In the genomic region with DNA sequence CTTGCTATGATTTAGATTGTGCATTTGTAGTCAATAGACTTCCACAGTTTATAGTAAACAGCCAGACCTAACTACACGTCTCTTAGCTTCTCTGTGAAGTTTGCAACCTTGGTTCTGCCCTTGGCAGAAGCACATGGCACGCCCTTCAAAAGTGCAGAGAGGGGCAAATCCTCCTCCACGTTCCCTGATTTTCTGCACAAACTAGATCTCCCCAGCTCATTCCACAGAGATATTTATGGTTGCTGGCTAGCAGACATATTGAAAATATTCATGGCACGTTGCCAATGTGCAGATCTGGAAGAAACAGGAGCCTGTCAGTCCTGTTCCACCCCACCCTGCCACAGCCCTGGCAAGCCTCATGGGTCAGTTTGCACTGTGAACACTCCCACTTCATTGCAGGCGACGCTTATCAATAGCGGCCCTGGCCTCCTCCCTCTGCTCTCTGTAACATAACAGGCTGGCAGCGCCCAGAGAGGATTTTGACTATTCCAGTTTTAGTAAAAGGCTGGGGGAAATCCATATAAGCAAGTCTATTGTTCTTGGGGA, we compare ENCODE assay signal across 9 cellular contexts. TPM values are rescaled to one million over a fixed set of nuclear protein-coding genes. Genes with fewer than 3 reads are reported as not detected.
DNase-seq lines count a peak whose midpoint lies in the region; ATAC-seq, FAIRE-seq and TF ChIP-seq lines count a peak whose summit lies in the region.
"Had no signal": no experiment of that assay in that cellular context is flagged by ENCODE, and none has a peak within 500 bp of the region (broad histone marks: within the 10 kb centered on the region; RNA-seq: fewer than 3 reads in every experiment).

No MANE protein-coding gene starts in this region.

- no peak overlapping the region for H2BK120ac ChIP-seq in mesenchymal stem cell (ENCODE audit: low read depth, low read length)

- H3K23ac ChIP-seq in mesenchymal stem cell (ENCODE audit: low read length in 2 of 2) = no peak overlapping the region

- no peaks in the 10 kb centered on the region for H3K36me3 Mint-ChIP-seq in CD4-positive, alpha-beta T cell (ENCODE audit: low read depth)

- H3K9me3 ChIP-seq in mammary epithelial cell (replicated peaks; ENCODE audit: insufficient read depth, low read length) (no peaks in the 10 kb centered on the region), mesenchymal stem cell (ENCODE audit: control insufficient read depth, low read length) (no peaks in the 10 kb centered on the region)
- no peaks in the 10 kb centered on the region for H3K9me3 ChIP-seq in CD4-positive, alpha-beta T cell (ENCODE audit: control insufficient read depth, low read length)

- H2BK5ac ChIP-seq in mesenchymal stem cell (ENCODE audit: low read depth, low read length, poor library complexity, severe bottlenecking) = no peak overlapping the region

- H3K4me3 Mint-ChIP-seq in CD4-positive, alpha-beta T cell = no peak overlapping the region

- peaks cover 10% of the 10 kb centered on the region for H3K4me1 Mint-ChIP-seq in CD4-positive, alpha-beta T cell (ENCODE audit: low read depth)

- H3K4ac ChIP-seq in mesenchymal stem cell (ENCODE audit: low read depth in 1 of 2, low read length in 2 of 2) = no peak overlapping the region

- peak; percentile 15 for DNase-seq in NCI-H2227 (lab: John Stamatoyannopoulos, UW; ENCODE audit: unreplicated experiment)
- no peak for DNase-seq in NCI-H2227 treated with DMSO at 0.1 percent for 48 hours (lab: John Stamatoyannopoulos, UW)
- DNase-seq in mammary epithelial cell = no peak
- no peak for DNase-seq in mesenchymal stem cell
- DNase-seq in urothelium cell line (ENCODE audit: low spot score) = no peak
- DNase-seq in CD4-positive, alpha-beta T cell = no peak
- no peak for DNase-seq in NK-92 (lab: John Stamatoyannopoulos, UW; ENCODE audit: unreplicated experiment)
- DNase-seq: NCI-H524 had no signal

- H3K18ac ChIP-seq in mesenchymal stem cell (ENCODE audit: low read depth in 1 of 2, low read length in 2 of 2) = peak overlapping the region in 1 of 2 experiments; percentile 34

- H3K4me3 ChIP-seq in mammary epithelial cell (replicated peaks in 1 of 3; ENCODE audit: insufficient read depth in 1 of 3, low read depth in 2 of 3, low read length in 3 of 3) = no peak overlapping the region
- peak overlapping the region in 1 of 2 experiments; percentile 35 for H3K4me3 ChIP-seq in mesenchymal stem cell (ENCODE audit: insufficient read depth in 1 of 2, low read depth in 1 of 2, low read length in 2 of 2)

- intact Hi-C loops in mammary epithelial cell (cut with micrococcal nuclease) = no loop called here
- intact Hi-C loops in CD4-positive, alpha-beta T cell (cut with DNase I, micrococcal nuclease) = no loop called here

- peak; percentile 82 for FAIRE-seq in urothelium cell line (lab: Jason Lieb, UNC)

- ATAC-seq in HG03521 (IDR thresholded peaks at IDR 0.05; ENCODE audit: unreplicated experiment) = no peak
- no peak for ATAC-seq in CD4-positive, alpha-beta T cell (ENCODE audit: poor library complexity)

- H3K9me3 Mint-ChIP-seq in CD4-positive, alpha-beta T cell = no peaks in the 10 kb centered on the region

- H4K8ac ChIP-seq in mesenchymal stem cell (ENCODE audit: low read length) = peak overlapping the region; percentile 57

- peak overlapping the region; percentile 44 for H3K9ac ChIP-seq in mammary epithelial cell (ENCODE audit: insufficient read depth, low read length)
- H3K9ac ChIP-seq in mesenchymal stem cell (ENCODE audit: low read length) = peak overlapping the region; percentile 31

- H2AFZ ChIP-seq in mammary epithelial cell (ENCODE audit: low read depth, low read length) (peak overlapping the region; percentile 28), mesenchymal stem cell (ENCODE audit: low read depth, low read length) (no peak overlapping the region)

- H2BK12ac ChIP-seq in mesenchymal stem cell (ENCODE audit: low read length in 2 of 2) = no peak overlapping the region

- H3K27me3 ChIP-seq in mammary epithelial cell (ENCODE audit: insufficient read depth, low read length) (no peaks in the 10 kb centered on the region), mesenchymal stem cell (ENCODE audit: control insufficient read depth in 1 of 2, insufficient read depth in 1 of 2, low read length in 2 of 2) (no peaks in the 10 kb centered on the region)
- H3K27me3 ChIP-seq in CD4-positive, alpha-beta T cell (ENCODE audit: control insufficient read depth, insufficient read depth, low read length) = no peaks in the 10 kb centered on the region

- H2BK15ac ChIP-seq in mesenchymal stem cell (ENCODE audit: low read depth, poor library complexity, severe bottlenecking) = no peak overlapping the region

- H4K91ac ChIP-seq in mesenchymal stem cell (ENCODE audit: low read length) = no peak overlapping the region

- WGBS in mammary epithelial cell (ENCODE audit: low coverage, missing lambda C conversion rate) = 34% methylated on average over 7 of the region's 8 CpGs
- WGBS in mesenchymal stem cell = 82% methylated on average over 8 of the region's 8 CpGs

- POLR2A ChIA-PET in CD4-positive, alpha-beta T cell (lab: Charles Lee) = no interaction called here

- H3K14ac ChIP-seq in mesenchymal stem cell (ENCODE audit: low read length in 2 of 2) = no peak overlapping the region

- dilution Hi-C loops in mammary epithelial cell (cut with HindIII; ENCODE audit: low sequenced_read_pairs) = no loop called here

- no peaks in the 10 kb centered on the region for H3K79me1 ChIP-seq in mesenchymal stem cell (replicated peaks; ENCODE audit: low read length, poor library complexity, severe bottlenecking)

- peaks cover 24% of the 10 kb centered on the region for H3K27me3 Mint-ChIP-seq in CD4-positive, alpha-beta T cell

- H3K36me3 ChIP-seq in mammary epithelial cell (ENCODE audit: insufficient read depth, low read length) (no peaks in the 10 kb centered on the region), mesenchymal stem cell (ENCODE audit: control insufficient read depth in 1 of 2, insufficient read depth in 2 of 2, low read depth in 1 of 2, low read length in 2 of 2) (no peaks in the 10 kb centered on the region)

- no peaks in the 10 kb centered on the region for H3K79me2 ChIP-seq in mammary epithelial cell (ENCODE audit: insufficient read depth, low read length)

- no peak overlapping the region for H3K27ac ChIP-seq in mammary epithelial cell (ENCODE audit: insufficient read depth, low read depth, low read length)
- H3K27ac ChIP-seq in mesenchymal stem cell (ENCODE audit: low read length, poor library complexity, severe bottlenecking) = no peak overlapping the region
- H3K27ac ChIP-seq in CD4-positive, alpha-beta T cell (ENCODE audit: low read depth, low read length) = no peak overlapping the region

- H2AK5ac ChIP-seq in mesenchymal stem cell (ENCODE audit: low read length, severe bottlenecking) = no peak overlapping the region

- H3K4me1 ChIP-seq in mammary epithelial cell (ENCODE audit: insufficient read depth, low read length) = peaks cover 25% of the 10 kb centered on the region
- H3K4me1 ChIP-seq in mesenchymal stem cell (ENCODE audit: control insufficient read depth, insufficient read depth, low read depth, low read length) = peaks cover 12% of the 10 kb centered on the region

- no TSS peak for BruUV-seq in mammary epithelial cell (replicated peaks; lab: Mats Ljungman, UMichigan)

- no peak for TF ChIP-seq CTCF in mammary epithelial cell (conservative IDR thresholded peaks at IDR 0.05 in 1 of 2, IDR thresholded peaks at IDR 0.05 in 1 of 2; ENCODE audit: extremely low read depth in 1 of 2, insufficient read depth in 1 of 2, low read depth in 1 of 2, low read length in 2 of 2)
- no peak for TF ChIP-seq CTCF in CD4-positive, alpha-beta T cell (IDR thresholded peaks at IDR 0.05)

- H3K4me2 ChIP-seq in mammary epithelial cell (ENCODE audit: insufficient read depth, low read depth, low read length) (peak overlapping the region; percentile 2), mesenchymal stem cell (ENCODE audit: low read length, poor library complexity, severe bottlenecking) (peak overlapping the region; percentile 24)

- no peaks in the 10 kb centered on the region for H4K20me1 ChIP-seq in mammary epithelial cell (ENCODE audit: insufficient read depth, low read length)

- CTCF ChIA-PET in mammary epithelial cell (lab: Charles Lee; ENCODE audit: low non-redundant PET) = no interaction called here
- CTCF ChIA-PET in CD4-positive, alpha-beta T cell (lab: Charles Lee) = no interaction called here

- in situ Hi-C loops in mammary epithelial cell (cut with MboI; ENCODE audit: low sequenced_read_pairs in 2 of 2) = no loop called here

- H3K27ac Mint-ChIP-seq in CD4-positive, alpha-beta T cell = no peak overlapping the region

RNA-seq across cellular contexts. Expression of a gene that starts 6.5 kb away (rescaled TPM):
- 100 to 1,000 TPM; 138 to 232 TPM for total RNA-seq in mammary epithelial cell
- polyA plus RNA-seq in mammary epithelial cell = 156 TPM
- polyA minus RNA-seq in mammary epithelial cell = 47.3 TPM
- polyA plus RNA-seq in mesenchymal stem cell (2013, experiment 1 of 2) = 172 TPM
- polyA plus RNA-seq in mesenchymal stem cell (2013, experiment 2 of 2) = 175 TPM
- total RNA-seq in CD4-positive, alpha-beta T cell = 10 to 100 TPM; 11.7 to 12.1 TPM

Comparison
In these comparisons a context has a peak if more than half of its experiments do, and no peak if none do; other contexts are left out.
1. RNA of a gene that starts 6.5 kb away (total RNA-seq): 138 to 232 TPM in mammary epithelial cell; 11.7 to 12.1 TPM in CD4-positive, alpha-beta T cell; every median in the first group is over 10 times any median in the second.